ENCODE assay signal across 9 cellular contexts in the genomic region with DNA sequence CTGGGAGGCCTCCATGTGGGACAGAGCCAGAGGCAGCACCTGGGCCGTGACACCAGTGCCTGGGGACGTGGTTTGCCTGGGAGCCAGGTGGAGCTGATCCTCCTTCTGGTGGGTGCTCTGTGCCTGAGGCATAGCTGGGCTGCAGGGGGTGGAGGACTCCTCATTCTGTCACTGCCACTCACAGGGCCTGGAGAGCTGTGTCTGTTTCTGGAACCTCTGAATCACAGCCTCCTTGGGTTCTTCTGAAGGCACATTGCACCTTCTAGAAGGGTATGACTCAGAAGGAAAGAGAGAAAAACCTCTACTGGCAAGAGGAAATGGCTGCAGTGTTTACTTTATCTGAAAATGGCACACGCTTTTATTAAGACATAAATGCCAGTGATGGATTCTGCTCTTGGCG.
DNase-seq lines count a peak whose midpoint lies in the region; ATAC-seq lines count a peak whose summit lies in the region.
"Had no signal": no experiment of that assay in that cellular context is flagged by ENCODE, and none has a peak within 500 bp of the region (broad histone marks: within the 10 kb centered on the region; RNA-seq: fewer than 3 reads in every experiment).

No MANE protein-coding gene starts in this region.

- WGBS in mesendoderm (ENCODE audit: extremely low coverage, insufficient coverage, low lambda C conversion rate) = no CpG with 5 or more reads among the region's 4 CpGs

- peaks cover 3% of the 10 kb centered on the region for H3K4me1 ChIP-seq in mesendoderm (ENCODE audit: control insufficient read depth, low read depth, low read length)

- H3K4ac ChIP-seq in mesendoderm (ENCODE audit: low read depth, low read length) = no peak overlapping the region

- no peak overlapping the region for H2BK5ac ChIP-seq in mesendoderm (ENCODE audit: low read length)

- no peak overlapping the region for H3K27ac ChIP-seq in mesendoderm (ENCODE audit: low read depth, low read length)

- no peak overlapping the region for H2AK5ac ChIP-seq in mesendoderm (ENCODE audit: low read length)

- H3K27me3 ChIP-seq in mesendoderm (ENCODE audit: insufficient read depth, low read length, poor library complexity) = no peaks in the 10 kb centered on the region

- H3K79me1 ChIP-seq in mesendoderm (ENCODE audit: low read length) = no peaks in the 10 kb centered on the region

- H3K18ac ChIP-seq in mesendoderm (ENCODE audit: low read length) = no peak overlapping the region

- H3K4me3 ChIP-seq in mesendoderm (ENCODE audit: low read length) = no peak overlapping the region

- H3K36me3 ChIP-seq in mesendoderm (ENCODE audit: control insufficient read depth, insufficient read depth, low read length) = no peaks in the 10 kb centered on the region

- no peak overlapping the region for H3K9ac ChIP-seq in mesendoderm (ENCODE audit: low read length)

- no peak for ATAC-seq in GM21515 (IDR thresholded peaks at IDR 0.05; ENCODE audit: unreplicated experiment)

- H3K56ac ChIP-seq in mesendoderm (ENCODE audit: low read length) = no peak overlapping the region

- H3K23ac ChIP-seq in mesendoderm (ENCODE audit: low read length) = no peak overlapping the region

- DNase-seq in M059J (ENCODE audit: low read depth) (peak; percentile 55), activated T-cell treated with anti-CD3 and anti-CD28 coated beads for 1 hour (ENCODE audit: low read depth) (peak; percentile 48), head of caudate nucleus (peak in 35 of 42 donors; percentile 11 to 87 (median 53)), NCI-H2171 (lab: John Stamatoyannopoulos, UW) (no peak), NCI-H748 treated with DMSO at 0.1 percent for 48 hours (lab: John Stamatoyannopoulos, UW) (no peak), mesendoderm (no peak)
- DNase-seq in stimulated activated CD8-positive, alpha-beta memory T cell treated with anti-CD3 and anti-CD28 coated beads, Interleukin-15, amount 100 ng/mL, for 4 hours (ENCODE audit: low read depth in 2 of 2) = peak; percentile 48 to 73
- DNase-seq: DMS 273 treated with DMSO at 0.1 percent for 48 hours had no signal

- no peak overlapping the region for H3K4me2 ChIP-seq in mesendoderm (ENCODE audit: low read length)

- no peaks in the 10 kb centered on the region for H3K79me2 ChIP-seq in mesendoderm (ENCODE audit: control insufficient read depth, insufficient read depth, low read length)

- no peak overlapping the region for H2BK120ac ChIP-seq in mesendoderm (ENCODE audit: low read depth, low read length)

- no peak overlapping the region for H2BK15ac ChIP-seq in mesendoderm (replicated peaks; ENCODE audit: low read depth)

- intact Hi-C loops in head of caudate nucleus (cut with DNase I) = no loop called here

- no peak overlapping the region for H4K5ac ChIP-seq in mesendoderm (ENCODE audit: low read length)

- no peak overlapping the region for H4K8ac ChIP-seq in mesendoderm (ENCODE audit: low read depth, low read length)

Comparison
In these comparisons a context has a peak if more than half of its experiments do, and no peak if none do; other contexts are left out.
1. DNase-seq: peak in M059J (single experiment), activated T-cell treated with anti-CD3 and anti-CD28 coated beads for 1 hour (single experiment), head of caudate nucleus (35 of 42) and stimulated activated CD8-positive, alpha-beta memory T cell treated with anti-CD3 and anti-CD28 coated beads, Interleukin-15, amount 100 ng/mL, for 4 hours (2 of 2); none in NCI-H2171 (single experiment), NCI-H748 treated with DMSO at 0.1 percent for 48 hours (single experiment) and mesendoderm (single experiment).